In genomic region chr22:32430352-32430751, GRCh38 we compare ENCODE assay signal across 33 cellular contexts. TPM values are rescaled to one million over a fixed set of nuclear protein-coding genes. Genes with fewer than 3 reads are reported as not detected.
"Had no signal": no experiment of that assay in that cellular context is flagged by ENCODE, and none has a peak within 500 bp of the region (broad histone marks: within the 10 kb centered on the region; RNA-seq: fewer than 3 reads in every experiment).

No MANE protein-coding gene starts in this region.

- H3K4me1 ChIP-seq: left ventricle myocardium inferior, neural progenitor cell, right atrium auricular region, right lobe of liver, stomach, testis, thyroid gland, transverse colon, upper lobe of left lung, vagina had no signal

- H3K4me3 ChIP-seq: left ventricle myocardium inferior, lung, neural progenitor cell, right atrium auricular region, right lobe of liver, stomach, testis, thyroid gland, transverse colon, upper lobe of left lung, vagina had no signal

- DNase-seq: hippocampal formation; left ventricle myocardium inferior; mesendoderm; naive B cell; natural killer cell; nephron progenitor cell; occipital lobe; right lobe of liver; stimulated activated CD4-positive, alpha-beta T cell treated with anti-CD3 and anti-CD28 coated beads, Interleukin-12 subunit alpha, Interleukin-12 subunit beta, amount 100 ng/mL, for 4 hours; stimulated activated CD4-positive, alpha-beta T cell treated with anti-CD3 and anti-CD28 coated beads, Interleukin-15, amount 100 ng/mL, for 24 hours; stimulated activated CD4-positive, alpha-beta T cell treated with anti-CD3 and anti-CD28 coated beads, Interleukin-2, amount 100 ng/mL, for 24 hours; stimulated activated CD4-positive, alpha-beta T cell treated with anti-CD3 and anti-CD28 coated beads, Interleukin-4, amount 100 ng/mL, for 1 hour; stimulated activated naive B cell treated with anti-CD40 and anti-IgM and Interleukin-4, amounts not matched to agents 10 μg/mL and 1 μg/mL and 100 μg/mL, for 72 hours; stimulated activated naive CD8-positive, alpha-beta T cell treated with anti-CD3 and anti-CD28 coated beads, Interleukin-15, Interleukin-2, amounts not matched to agents 100 U/mL and 50 U/mL, for 24 hours; stomach; testis; thyroid gland; transverse colon; upper lobe of left lung had no signal

- H3K27me3 ChIP-seq: right atrium auricular region, right lobe of liver, testis, thyroid gland, upper lobe of left lung, vagina had no signal

- ATAC-seq: natural killer cell; right lobe of liver; stimulated activated naive B cell treated with anti-CD40 and anti-IgM and Interleukin-4, amounts not matched to agents 10 μg/mL and 1 μg/mL and 100 μg/mL, for 72 hours; stimulated activated naive CD8-positive, alpha-beta T cell treated with anti-CD3 and anti-CD28 coated beads, Interleukin-15, Interleukin-2, amounts not matched to agents 100 U/mL and 50 U/mL, for 24 hours had no signal

- H3K27ac ChIP-seq: left ventricle myocardium inferior, neural progenitor cell, neutrophil, right atrium auricular region, right lobe of liver, stomach, testis, thyroid gland, transverse colon, upper lobe of left lung, vagina had no signal

- H3K36me3 ChIP-seq: left ventricle myocardium inferior, neural progenitor cell, neutrophil, right atrium auricular region, right lobe of liver, stomach, thyroid gland, transverse colon, upper lobe of left lung, vagina had no signal

- FAIRE-seq: keratinocyte had no signal

- H3K9me3 ChIP-seq: left ventricle myocardium inferior, neutrophil, right atrium auricular region, right lobe of liver, stomach, testis, thyroid gland, transverse colon, upper lobe of left lung, vagina had no signal

RNA-seq across cellular contexts. Expression of gene BPIFC, which starts 33.9 kb away (rescaled TPM):
- total RNA-seq: left ventricle myocardium inferior, lung, mesothelial cell of epicardium, mononuclear cell, natural killer cell, occipital lobe, osteocyte, progenitor cell of endocrine pancreas, pulmonary artery endothelial cell, renal cortical epithelial cell, right atrium auricular region, right lobe of liver, skeletal muscle tissue, stomach, thyroid gland, transverse colon, upper lobe of left lung, urinary bladder, vagina had no signal
- polyA plus RNA-seq: lung, stomach, urinary bladder had no signal
